In the genomic region with DNA sequence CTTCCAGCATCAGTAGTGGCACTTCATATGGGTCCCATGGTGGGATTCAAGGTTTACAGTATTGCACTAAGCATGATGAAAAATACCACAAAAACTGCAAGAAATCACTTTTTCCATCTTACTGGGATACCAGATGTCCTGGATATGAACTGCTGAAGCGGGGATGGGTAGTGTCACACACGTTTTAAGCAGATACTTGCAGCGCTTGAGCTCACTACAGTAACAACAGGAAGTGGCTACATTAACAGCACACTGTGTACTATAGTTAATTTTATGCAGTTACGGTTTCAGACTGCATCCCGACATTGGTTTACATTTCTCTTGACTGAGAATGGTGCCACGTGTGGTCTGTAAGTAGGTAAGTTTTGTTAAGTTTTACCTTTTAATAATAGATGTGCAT, we compare ENCODE assay signal across 8 cellular contexts. TPM values are rescaled to one million over a fixed set of nuclear protein-coding genes. Genes with fewer than 3 reads are reported as not detected.
DNase-seq lines count a peak whose midpoint lies in the region; ATAC-seq and TF ChIP-seq lines count a peak whose summit lies in the region.

No MANE protein-coding gene starts in this region.

- no peaks in the 10 kb centered on the region for H3K9me3 Mint-ChIP-seq in activated CD4-positive, alpha-beta memory T cell treated with anti-CD3 and anti-CD28 coated beads, Interleukin-2, amount 10 ng/mL, durations not matched to agents 7 days and 5 days
- H3K9me3 Mint-ChIP-seq in stimulated activated naive B cell treated with anti-CD40 and anti-IgM and Interleukin-4, amounts not matched to agents 10 μg/mL and 1 μg/mL and 100 μg/mL, for 72 hours = no peaks in the 10 kb centered on the region
- H3K9me3 Mint-ChIP-seq in Caco-2 (ENCODE audit: unreplicated experiment) = no peaks in the 10 kb centered on the region

- H3K4me2 ChIP-seq in SK-N-SH = no peak overlapping the region

- TF ChIP-seq RAD21 in SK-N-SH (IDR thresholded peaks at IDR 0.05; ENCODE audit: low read length) = no peak

- ATAC-seq in SK-N-SH treated with all-trans-retinoic acid at 6 μM for 48 hours (no peak), HG02981 (IDR thresholded peaks at IDR 0.05; ENCODE audit: unreplicated experiment) (peak; percentile 22)
- ATAC-seq in stimulated activated naive B cell treated with anti-CD40 and anti-IgM and Interleukin-4, amounts not matched to agents 10 μg/mL and 1 μg/mL and 100 μg/mL, for 72 hours (replicated peaks) = peak; percentile 17 to 26

- H2AFZ ChIP-seq in SK-N-SH (ENCODE audit: low read depth) = no peak overlapping the region

- intact Hi-C loops in Caco-2 (cut with micrococcal nuclease; ENCODE audit: unreplicated experiment) = no loop called here

- CTCF ChIA-PET in SK-N-SH (lab: Yijun Ruan, JAX) = interaction anchor here (1.2 to 1.3 kb wide), 2 partner anchors 11 to 166 kb away, joined by 3 read pairs; no protein-coding TSS in a partner anchor
- CTCF ChIA-PET in activated CD4-positive, alpha-beta memory T cell treated with anti-CD3 and anti-CD28 coated beads, Interleukin-2, amount 10 ng/mL, durations not matched to agents 7 days and 5 days (lab: Charles Lee) = interaction anchor here (0.6 to 2.7 kb wide), 4 partner anchors 8 to 168 kb away, joined by 3 to 29 read pairs (median 6); a partner anchor contains a TSS
- CTCF ChIA-PET in Caco-2 (lab: Charles Lee) = no interaction called here

- H3K36me3 Mint-ChIP-seq in activated CD4-positive, alpha-beta memory T cell treated with anti-CD3 and anti-CD28 coated beads, Interleukin-2, amount 10 ng/mL, durations not matched to agents 7 days and 5 days (ENCODE audit: low read depth) = peaks cover 79% of the 10 kb centered on the region
- peaks cover 41 to 63% of the 10 kb centered on the region in 2 donors for H3K36me3 Mint-ChIP-seq in stimulated activated naive B cell treated with anti-CD40 and anti-IgM and Interleukin-4, amounts not matched to agents 10 μg/mL and 1 μg/mL and 100 μg/mL, for 72 hours
- peaks cover 48% of the 10 kb centered on the region for H3K36me3 Mint-ChIP-seq in Caco-2 (ENCODE audit: insufficient read depth, unreplicated experiment)

- H3K9me3 ChIP-seq in SK-N-SH = no peaks in the 10 kb centered on the region
- H3K9me3 ChIP-seq in Caco-2 = no peaks in the 10 kb centered on the region

- no peak overlapping the region for H3K27ac ChIP-seq in SK-N-SH (ENCODE audit: low read depth in 2 of 2, low read length in 1 of 2)

- H3K9ac ChIP-seq in SK-N-SH = no peak overlapping the region

- H4K20me1 ChIP-seq in SK-N-SH (ENCODE audit: insufficient read depth) = peaks cover 52% of the 10 kb centered on the region

- WGBS in SK-N-SH (ENCODE audit: low lambda C conversion rate) = 91% methylated on average over 6 of the region's 6 CpGs

- peaks cover 2 to 8% of the 10 kb centered on the region in 2 experiments; a peak in 2 of 4 replicates for H3K4me1 ChIP-seq in SK-N-SH (ENCODE audit: control insufficient read depth in 1 of 2, insufficient read depth in 2 of 2, low read depth in 1 of 2, low read length in 1 of 2)
- H3K4me1 ChIP-seq in Caco-2 = peaks cover 33% of the 10 kb centered on the region

- H3K27me3 ChIP-seq in SK-N-SH (ENCODE audit: insufficient read depth) (no peaks in the 10 kb centered on the region), Caco-2 (replicated peaks; ENCODE audit: control insufficient read depth, insufficient read depth, low read length) (no peaks in the 10 kb centered on the region)

- peak overlapping the region; percentile 95 for H3K27ac Mint-ChIP-seq in activated CD4-positive, alpha-beta memory T cell treated with anti-CD3 and anti-CD28 coated beads, Interleukin-2, amount 10 ng/mL, durations not matched to agents 7 days and 5 days
- peak overlapping the region; percentile 85 for H3K27ac Mint-ChIP-seq in stimulated activated naive B cell treated with anti-CD40 and anti-IgM and Interleukin-4, amounts not matched to agents 10 μg/mL and 1 μg/mL and 100 μg/mL, for 72 hours
- H3K27ac Mint-ChIP-seq in Caco-2 (ENCODE audit: unreplicated experiment) = no peak overlapping the region

- peak overlapping the region; percentile 87 for H3K4me3 Mint-ChIP-seq in activated CD4-positive, alpha-beta memory T cell treated with anti-CD3 and anti-CD28 coated beads, Interleukin-2, amount 10 ng/mL, durations not matched to agents 7 days and 5 days
- peak overlapping the region in 1 of 2 donors; percentile 28 for H3K4me3 Mint-ChIP-seq in stimulated activated naive B cell treated with anti-CD40 and anti-IgM and Interleukin-4, amounts not matched to agents 10 μg/mL and 1 μg/mL and 100 μg/mL, for 72 hours
- H3K4me3 Mint-ChIP-seq in Caco-2 (ENCODE audit: unreplicated experiment) = no peak overlapping the region

- peaks cover 49% of the 10 kb centered on the region for H3K79me2 ChIP-seq in SK-N-SH (ENCODE audit: insufficient read depth)

- no peak overlapping the region for H3K4me3 ChIP-seq in SK-N-SH (ENCODE audit: low read depth in 2 of 2, low read length in 1 of 2)
- no peak overlapping the region for H3K4me3 ChIP-seq in Caco-2 (ENCODE audit: low read depth, low read length)

- no peak for DNase-seq in SK-N-SH
- peak; percentile 57 for DNase-seq in activated CD4-positive, alpha-beta memory T cell treated with anti-CD3 and anti-CD28 coated beads, Interleukin-2, amount 10 ng/mL, durations not matched to agents 7 days and 5 days
- no peak for DNase-seq in stimulated activated naive B cell treated with anti-CD40 and anti-IgM and Interleukin-4, amounts not matched to agents 10 μg/mL and 1 μg/mL and 100 μg/mL, for 72 hours
- DNase-seq in Caco-2 = no peak
- no peak for DNase-seq in C1 segment of cervical spinal cord (lab: John Stamatoyannopoulos, UW)
- DNase-seq in Kasumi-1 (lab: John Stamatoyannopoulos, UW) = no peak

- H3K36me3 ChIP-seq in SK-N-SH (replicated peaks in 1 of 2; ENCODE audit: control insufficient read depth in 1 of 2, insufficient read depth in 2 of 2, low read length in 1 of 2) (peaks cover 33 to 38% of the 10 kb centered on the region in 2 experiments), Caco-2 (ENCODE audit: control insufficient read depth, insufficient read depth, low read length) (no peaks in the 10 kb centered on the region; the same call in 1 of the 2 replicates)

- H3K27me3 Mint-ChIP-seq in activated CD4-positive, alpha-beta memory T cell treated with anti-CD3 and anti-CD28 coated beads, Interleukin-2, amount 10 ng/mL, durations not matched to agents 7 days and 5 days = no peaks in the 10 kb centered on the region
- H3K27me3 Mint-ChIP-seq in stimulated activated naive B cell treated with anti-CD40 and anti-IgM and Interleukin-4, amounts not matched to agents 10 μg/mL and 1 μg/mL and 100 μg/mL, for 72 hours = no peaks in the 10 kb centered on the region
- no peaks in the 10 kb centered on the region for H3K27me3 Mint-ChIP-seq in Caco-2 (ENCODE audit: insufficient read depth, unreplicated experiment)

- no peak for TF ChIP-seq EP300 in SK-N-SH (IDR thresholded peaks at IDR 0.05; ENCODE audit: borderline replicate concordance in 1 of 2, low read depth in 1 of 2, low read length in 1 of 2)

- no peaks in the 10 kb centered on the region for H3K9me2 ChIP-seq in SK-N-SH

- peaks cover 58% of the 10 kb centered on the region for H3F3A ChIP-seq in SK-N-SH (replicated peaks; ENCODE audit: insufficient read depth)

- POLR2A ChIA-PET in SK-N-SH (lab: Yijun Ruan, JAX) = no interaction called here
- POLR2A ChIA-PET in activated CD4-positive, alpha-beta memory T cell treated with anti-CD3 and anti-CD28 coated beads, Interleukin-2, amount 10 ng/mL, durations not matched to agents 7 days and 5 days (lab: Charles Lee) = interaction anchor here (0.6 to 3.0 kb wide), 7 partner anchors 9 to 269 kb away, joined by 3 to 95 read pairs (median 5); a partner anchor contains a TSS
- POLR2A ChIA-PET in Caco-2 (lab: Charles Lee) = no interaction called here

- H3K4me1 Mint-ChIP-seq in activated CD4-positive, alpha-beta memory T cell treated with anti-CD3 and anti-CD28 coated beads, Interleukin-2, amount 10 ng/mL, durations not matched to agents 7 days and 5 days = peaks cover 84% of the 10 kb centered on the region
- H3K4me1 Mint-ChIP-seq in stimulated activated naive B cell treated with anti-CD40 and anti-IgM and Interleukin-4, amounts not matched to agents 10 μg/mL and 1 μg/mL and 100 μg/mL, for 72 hours = peaks cover 56 to 95% of the 10 kb centered on the region in 2 donors
- H3K4me1 Mint-ChIP-seq in Caco-2 (ENCODE audit: low read depth, unreplicated experiment) = peaks cover 31% of the 10 kb centered on the region

- no TSS peak for BruUV-seq in Caco-2 (replicated peaks; lab: Mats Ljungman, UMichigan)

- TF ChIP-seq CTCF in SK-N-SH (IDR thresholded peaks at IDR 0.05) = no peak
- no peak for TF ChIP-seq CTCF in Caco-2 (IDR thresholded peaks at IDR 0.05; ENCODE audit: insufficient read depth in 1 of 2, low read depth in 1 of 2, low read length in 1 of 2, severe bottlenecking in 1 of 2, unreplicated experiment in 1 of 2)

TF ChIP-seq in SK-N-SH, 30 proteins besides CTCF, POLR2A, EP300 and RAD21:
- TF ChIP-seq SMC3 (IDR thresholded peaks at IDR 0.05; ENCODE audit: low read depth, low read length) (no peak), SIN3A (IDR thresholded peaks at IDR 0.05; ENCODE audit: borderline replicate concordance, low read depth, low read length) (no peak), POLR2AphosphoS5 (IDR thresholded peaks at IDR 0.05; ENCODE audit: low read depth, low read length) (peak; percentile 13; the same call in 1 of the 2 replicates)

TF ChIP-seq in SK-N-SH treated with all-trans-retinoic acid at 6 μM for 48 hours, 23 proteins besides CTCF, POLR2A, EP300 and RAD21 (continues in another document):
- TF ChIP-seq GLIS3 (CRISPR knock-in tag; IDR thresholded peaks at IDR 0.05) (no peak), SNAI2 (CRISPR knock-in tag; IDR thresholded peaks at IDR 0.05) (no peak), CSDC2 (CRISPR knock-in tag; IDR thresholded peaks at IDR 0.05) (no peak), ZFP30 (CRISPR knock-in tag; IDR thresholded peaks at IDR 0.05) (no peak), ESRRG (CRISPR knock-in tag; IDR thresholded peaks at IDR 0.05) (no peak), ZC3H10 (CRISPR knock-in tag; IDR thresholded peaks at IDR 0.05) (no peak), ZNF70 (CRISPR knock-in tag; IDR thresholded peaks at IDR 0.05) (no peak), ARNTL (CRISPR knock-in tag; IDR thresholded peaks at IDR 0.05; ENCODE audit: borderline replicate concordance, low read depth) (no peak), OSR1 (CRISPR knock-in tag; IDR thresholded peaks at IDR 0.05) (no peak)

RNA-seq across cellular contexts. Expression of a gene that starts 3.5 kb away (rescaled TPM):
- 2.0 TPM in 2 replicates for polyA plus RNA-seq in SK-N-SH (2012; rRNA removed)
- 1.0 and 1.7 TPM in 2 replicates for polyA plus RNA-seq in SK-N-SH (2012; cell fraction: cytosol; rRNA removed)
- 5.9 and 8.0 TPM in 2 replicates for polyA plus RNA-seq in SK-N-SH (2012; cell fraction: nucleus; rRNA removed)
- 100 to 1,000 TPM; 337 to 338 TPM for total RNA-seq in activated CD4-positive, alpha-beta memory T cell treated with anti-CD3 and anti-CD28 coated beads, Interleukin-2, amount 10 ng/mL, durations not matched to agents 7 days and 5 days
- total RNA-seq in Caco-2 (2022) = 6.4 and 7.7 TPM in 2 replicates

RNA-seq across cellular contexts. Expression of a gene that starts 14.2 kb away (rescaled TPM):
- polyA plus RNA-seq in SK-N-SH (2012; rRNA removed) = 46.4 and 65.2 TPM in 2 replicates
- polyA plus RNA-seq in SK-N-SH (2012; cell fraction: cytosol; rRNA removed) = 20.2 and 29.7 TPM in 2 replicates
- polyA plus RNA-seq in SK-N-SH (2012; cell fraction: nucleus; rRNA removed) = 119 and 136 TPM in 2 replicates
- total RNA-seq in activated CD4-positive, alpha-beta memory T cell treated with anti-CD3 and anti-CD28 coated beads, Interleukin-2, amount 10 ng/mL, durations not matched to agents 7 days and 5 days = 10 to 100 TPM; 32.7 to 33.5 TPM
- 28.7 and 33.2 TPM in 2 replicates for total RNA-seq in Caco-2 (2022)

Comparison
In these comparisons a context has a peak if more than half of its experiments do, and no peak if none do; other contexts are left out.
1. RNA of a gene that starts 3.5 kb away (total RNA-seq): 337 to 338 TPM in activated CD4-positive, alpha-beta memory T cell treated with anti-CD3 and anti-CD28 coated beads, Interleukin-2, amount 10 ng/mL, durations not matched to agents 7 days and 5 days; 6.4 to 7.7 TPM in Caco-2; every median in the first group is over 10 times any median in the second.